10 cellular contexts compared by ENCODE assay signal in genomic region chr11:27201454-27202302, GRCh38.
DNase-seq lines count a peak whose midpoint lies in the region; ATAC-seq and TF ChIP-seq lines count a peak whose summit lies in the region.
"Had no signal": no experiment of that assay in that cellular context is flagged by ENCODE, and none has a peak within 500 bp of the region (broad histone marks: within the 10 kb centered on the region; RNA-seq: fewer than 3 reads in every experiment).

No MANE protein-coding gene starts in this region.

- peaks cover 0 to 15% of the 10 kb centered on the region in 2 donors for H3K27me3 Mint-ChIP-seq in effector memory CD8-positive, alpha-beta T cell
- H3K27me3 Mint-ChIP-seq: activated B cell treated with CpG ODN at 0.5 μM for 24 hours had no signal

- TF ChIP-seq CTCF in A673 (conservative IDR thresholded peaks at IDR 0.05; ENCODE audit: low read depth, low read length): no peak

- H3K9me3 ChIP-seq in A673 (ENCODE audit: low read depth, low read length, poor library complexity, severe bottlenecking) (no peaks in the 10 kb centered on the region), MG63 (no peaks in the 10 kb centered on the region), SJSA1 (replicated peaks) (no peaks in the 10 kb centered on the region), right cardiac atrium (ENCODE audit: control insufficient read depth, low read length) (peaks cover 2% of the 10 kb centered on the region), subcutaneous abdominal adipose tissue (ENCODE audit: control insufficient read depth in 5 of 5, low read length in 5 of 5) (no peaks in the 10 kb centered on the region)

- H3K36me3 Mint-ChIP-seq in effector memory CD8-positive, alpha-beta T cell (ENCODE audit: insufficient read depth): no peaks in the 10 kb centered on the region

- no peak overlapping the region for H3K27ac Mint-ChIP-seq in effector memory CD8-positive, alpha-beta T cell
- H3K27ac Mint-ChIP-seq: activated B cell treated with CpG ODN at 0.5 μM for 24 hours had no signal

- H3K4me1 ChIP-seq in A673 (ENCODE audit: insufficient read depth, low read length, poor library complexity, severe bottlenecking): peaks cover 58% of the 10 kb centered on the region
- peaks cover 45% of the 10 kb centered on the region for H3K4me1 ChIP-seq in SJSA1 (replicated peaks)
- H3K4me1 ChIP-seq in right cardiac atrium (ENCODE audit: control insufficient read depth, insufficient read depth, low read length): peaks cover 4% of the 10 kb centered on the region
- peaks cover 2 to 26% (median 21%) of the 10 kb centered on the region in 5 donors for H3K4me1 ChIP-seq in subcutaneous abdominal adipose tissue (ENCODE audit: control insufficient read depth in 5 of 5, insufficient read depth in 5 of 5, low read length in 5 of 5)

- H3K27ac ChIP-seq in A673 (ENCODE audit: low read depth, low read length, poor library complexity, severe bottlenecking): peak overlapping the region; percentile 12
- peak overlapping the region; percentile 62 for H3K27ac ChIP-seq in SJSA1
- H3K27ac ChIP-seq in right cardiac atrium (ENCODE audit: low read length): peak overlapping the region; percentile 62
- H3K27ac ChIP-seq in subcutaneous abdominal adipose tissue (ENCODE audit: low read depth, low read length): peak overlapping the region; percentile 62

- H3K36me3 ChIP-seq in A673 (ENCODE audit: insufficient read depth, low read length, poor library complexity, severe bottlenecking): no peaks in the 10 kb centered on the region
- H3K36me3 ChIP-seq in MG63: no peaks in the 10 kb centered on the region
- H3K36me3 ChIP-seq in SJSA1: no peaks in the 10 kb centered on the region
- H3K36me3 ChIP-seq in subcutaneous abdominal adipose tissue (ENCODE audit: control insufficient read depth in 5 of 5, insufficient read depth in 5 of 5, low read length in 5 of 5): no peaks in the 10 kb centered on the region

- POLR2A ChIA-PET in A673 (lab: Charles Lee; ENCODE audit: low non-redundant PET): interaction anchor here (0.6 to 0.7 kb wide), 2 partner anchors 32 to 39 kb away, joined by 4 to 5 read pairs; no protein-coding TSS in a partner anchor

- CTCF ChIA-PET in A673 (lab: Charles Lee): interaction anchor here (0.8 to 1.6 kb wide), 4 partner anchors 12 to 284 kb away, joined by 3 to 8 read pairs (median 4); no protein-coding TSS in a partner anchor

- H3K9ac ChIP-seq in subcutaneous abdominal adipose tissue (ENCODE audit: low read length in 5 of 5): no peak overlapping the region

- peak; percentile 99 for DNase-seq in A673 (ENCODE audit: low spot score)
- peak; percentile 10 for DNase-seq in MG63
- DNase-seq in SJSA1 (ENCODE audit: low read depth in 1 of 2, low spot score in 2 of 2): peak; percentile 80 to 93
- DNase-seq in right cardiac atrium: peak; percentile 78 to 94 (median 88)
- no peak for DNase-seq in effector CD4-positive, alpha-beta T cell
- DNase-seq in GDM1 (lab: John Stamatoyannopoulos, UW): no peak
- no peak for DNase-seq in effector memory CD8-positive, alpha-beta T cell
- DNase-seq: activated B cell treated with CpG ODN at 0.5 μM for 24 hours had no signal

- H3K4me3 ChIP-seq in A673 (ENCODE audit: low read depth, low read length, poor library complexity, severe bottlenecking) (no peak overlapping the region), MG63 (no peak overlapping the region), SJSA1 (no peak overlapping the region), right cardiac atrium (ENCODE audit: low read length) (no peak overlapping the region), subcutaneous abdominal adipose tissue (ENCODE audit: low read depth in 1 of 5, low read length in 5 of 5) (no peak overlapping the region)
- H3K4me3 ChIP-seq: skin epidermis had no signal

- H3K9me3 Mint-ChIP-seq in effector memory CD8-positive, alpha-beta T cell: peaks cover 0 to 3% of the 10 kb centered on the region in 2 donors
- H3K9me3 Mint-ChIP-seq: activated B cell treated with CpG ODN at 0.5 μM for 24 hours had no signal

- ATAC-seq in right cardiac atrium: peak; percentile 84 to 87
- ATAC-seq in effector memory CD8-positive, alpha-beta T cell (replicated peaks): no peak

- no TSS peak for BruUV-seq in A673 (replicated peaks; lab: Mats Ljungman, UMichigan)

- intact Hi-C loops in A673 (cut with micrococcal nuclease; ENCODE audit: unreplicated experiment) (no loop called here), right cardiac atrium (cut with DNase I) (loop anchor here in 2 of 4 donors (10.0 kb wide), 1 partner anchor 93 kb away; no protein-coding TSS in a partner anchor)

- no peak overlapping the region for H3K4me3 Mint-ChIP-seq in effector memory CD8-positive, alpha-beta T cell
- H3K4me3 Mint-ChIP-seq: activated B cell treated with CpG ODN at 0.5 μM for 24 hours had no signal

- H3K27me3 ChIP-seq in A673 (replicated peaks; ENCODE audit: insufficient read depth, low read depth, low read length, poor library complexity): no peaks in the 10 kb centered on the region
- H3K27me3 ChIP-seq in MG63: no peaks in the 10 kb centered on the region
- H3K27me3 ChIP-seq in SJSA1 (replicated peaks): no peaks in the 10 kb centered on the region
- H3K27me3 ChIP-seq in right cardiac atrium (ENCODE audit: control insufficient read depth, insufficient read depth): no peaks in the 10 kb centered on the region
- H3K27me3 ChIP-seq in subcutaneous abdominal adipose tissue (ENCODE audit: control insufficient read depth in 5 of 5, insufficient read depth in 4 of 5, low read length in 5 of 5): no peaks in the 10 kb centered on the region

- H3K4me1 Mint-ChIP-seq in effector memory CD8-positive, alpha-beta T cell (ENCODE audit: low read depth in 2 of 2): no peaks in the 10 kb centered on the region
- H3K4me1 Mint-ChIP-seq: activated B cell treated with CpG ODN at 0.5 μM for 24 hours had no signal

- WGBS in right cardiac atrium: 27% methylated on average over 10 of the region's 10 CpGs

Comparison
In these comparisons a context has a peak if more than half of its experiments do, and no peak if none do; other contexts are left out.
1. DNase-seq: peak in A673 (single experiment), MG63 (single experiment), SJSA1 (2 of 2) and right cardiac atrium (3 of 3); none in effector CD4-positive, alpha-beta T cell (single experiment), GDM1 (single experiment) and effector memory CD8-positive, alpha-beta T cell (0 of 3).
2. H3K27ac ChIP-seq: peak in every context shown above with its lines; median percentile 62 in SJSA1; 62 in right cardiac atrium; 62 in subcutaneous abdominal adipose tissue; 12 in A673.